In genomic region chr1:196607940-196608339, GRCh38 we compare ENCODE assay signal across 9 cellular contexts. TPM values are rescaled to one million over a fixed set of nuclear protein-coding genes. Genes with fewer than 3 reads are reported as not detected.
A peak's percentile ranks its signal among the peaks of the same experiment; 100 is the strongest.
DNase-seq lines count a peak whose midpoint lies in the region; ATAC-seq and TF ChIP-seq lines count a peak whose summit lies in the region.
"Had no signal": no experiment of that assay in that cellular context is flagged by ENCODE, and none has a peak within 500 bp of the region (broad histone marks: within the 10 kb centered on the region; RNA-seq: fewer than 3 reads in every experiment).

No MANE protein-coding gene starts in this region.

- H2AFZ ChIP-seq in smooth muscle cell (ENCODE audit: low read depth): peak overlapping the region; percentile 99

- no peak for TF ChIP-seq CTCF in right atrium auricular region (IDR thresholded peaks at IDR 0.05)
- TF ChIP-seq CTCF in smooth muscle cell (IDR thresholded peaks at IDR 0.05; ENCODE audit: borderline replicate concordance, insufficient read depth, poor library complexity, severe bottlenecking): no peak

- ATAC-seq in SK-N-SH treated with all-trans-retinoic acid at 6 μM for 48 hours: peak; percentile 41

- peak overlapping the region; percentile 42 for H3K9ac ChIP-seq in smooth muscle cell (ENCODE audit: low read depth)

- H3F3A ChIP-seq in smooth muscle cell (ENCODE audit: low read depth): peaks cover 14% of the 10 kb centered on the region

- no peaks in the 10 kb centered on the region for H4K20me1 ChIP-seq in smooth muscle cell (ENCODE audit: low read depth)

- H3K9me3 ChIP-seq in right atrium auricular region (no peaks in the 10 kb centered on the region), smooth muscle cell (replicated peaks; ENCODE audit: low read depth) (no peaks in the 10 kb centered on the region)

- peak overlapping the region; percentile 40 to 53 for H3K4me3 ChIP-seq in right atrium auricular region
- peak overlapping the region; percentile 83 for H3K4me3 ChIP-seq in smooth muscle cell

- H3K36me3 ChIP-seq in right atrium auricular region (no peaks in the 10 kb centered on the region), smooth muscle cell (ENCODE audit: low read depth) (no peaks in the 10 kb centered on the region)

- peak overlapping the region; percentile 91 for H3K4me2 ChIP-seq in smooth muscle cell

- DNase-seq in NCI-H1092 treated with DMSO at 0.1 percent for 48 hours (lab: John Stamatoyannopoulos, UW): peak; percentile 86
- no peak for DNase-seq in NCI-H1092 (lab: John Stamatoyannopoulos, UW)
- DNase-seq in right atrium auricular region (ENCODE audit: low spot score): no peak
- no peak for DNase-seq in smooth muscle cell (lab: John Stamatoyannopoulos, UW; ENCODE audit: unreplicated experiment)
- DNase-seq in MV-4-11 (lab: John Stamatoyannopoulos, UW): no peak
- DNase-seq in activated gamma-delta T cell treated with Interleukin-2 at 50 U/mL for 16 hours: no peak
- DNase-seq in activated effector memory CD4-positive, alpha-beta T cell treated with anti-CD3 and anti-CD28 coated beads, Interleukin-2, amount 50 U/mL, for 16 hours: no peak

- 0% methylated on average over 7 of the region's 7 CpGs for WGBS in smooth muscle cell (ENCODE audit: low lambda C conversion rate)

- H3K27me3 ChIP-seq in right atrium auricular region (no peaks in the 10 kb centered on the region), smooth muscle cell (ENCODE audit: low read depth) (no peaks in the 10 kb centered on the region)

- H3K27ac ChIP-seq in right atrium auricular region (peak overlapping the region; percentile 65 to 70), smooth muscle cell (ENCODE audit: low read depth) (peak overlapping the region; percentile 44)
- H3K27ac ChIP-seq: HL-60 had no signal

- peaks cover 0 to 4% of the 10 kb centered on the region in 2 donors for H3K4me1 ChIP-seq in right atrium auricular region
- H3K4me1 ChIP-seq in smooth muscle cell (ENCODE audit: low read depth): peaks cover 13% of the 10 kb centered on the region

- H3K79me2 ChIP-seq in smooth muscle cell (ENCODE audit: low read depth): peaks cover 26% of the 10 kb centered on the region

TF ChIP-seq in SK-N-SH treated with all-trans-retinoic acid at 6 μM for 48 hours, 23 proteins besides CTCF, POLR2A, EP300 and RAD21:
- TF ChIP-seq ISL1 (CRISPR knock-in tag; IDR thresholded peaks at IDR 0.05): no peak
- no peak for TF ChIP-seq ZNF8 (CRISPR knock-in tag; IDR thresholded peaks at IDR 0.05)
- no peak for TF ChIP-seq TSHZ2 (CRISPR knock-in tag; IDR thresholded peaks at IDR 0.05)
- TF ChIP-seq OSR1 (CRISPR knock-in tag; IDR thresholded peaks at IDR 0.05): no peak
- no peak for TF ChIP-seq PPARA (CRISPR knock-in tag; IDR thresholded peaks at IDR 0.05; ENCODE audit: borderline replicate concordance)
- no peak for TF ChIP-seq ZC3H10 (CRISPR knock-in tag; IDR thresholded peaks at IDR 0.05)
- TF ChIP-seq RARB (CRISPR knock-in tag; IDR thresholded peaks at IDR 0.05): no peak; the same call in 1 of the 2 replicates
- TF ChIP-seq ZNF565 (CRISPR knock-in tag; conservative IDR thresholded peaks at IDR 0.05; ENCODE audit: low read depth): no peak
- no peak for TF ChIP-seq CSDC2 (CRISPR knock-in tag; IDR thresholded peaks at IDR 0.05)
- TF ChIP-seq ARNTL (CRISPR knock-in tag; IDR thresholded peaks at IDR 0.05; ENCODE audit: borderline replicate concordance, low read depth): no peak
- no peak for TF ChIP-seq ZFP30 (CRISPR knock-in tag; IDR thresholded peaks at IDR 0.05)
- TF ChIP-seq CSRNP3 (CRISPR knock-in tag; IDR thresholded peaks at IDR 0.05): no peak
- TF ChIP-seq SNAI2 (CRISPR knock-in tag; IDR thresholded peaks at IDR 0.05): no peak
- TF ChIP-seq CREB5 (CRISPR knock-in tag; IDR thresholded peaks at IDR 0.05; ENCODE audit: low read depth): no peak
- no peak for TF ChIP-seq POU6F1 (CRISPR knock-in tag; IDR thresholded peaks at IDR 0.05; ENCODE audit: borderline replicate concordance, low read depth)
- TF ChIP-seq BACH2 (CRISPR knock-in tag; IDR thresholded peaks at IDR 0.05; ENCODE audit: borderline replicate concordance): no peak
- no peak for TF ChIP-seq ESRRG (CRISPR knock-in tag; IDR thresholded peaks at IDR 0.05)

RNA-seq across cellular contexts. Expression of gene KCNT2, which starts 0.3 kb away (rescaled TPM):
- 10 to 100 TPM in 1 of 2 donors, 1 to 10 TPM in 1; 3.9 to 14.1 TPM for total RNA-seq in right atrium auricular region
- total RNA-seq in smooth muscle cell: 2.7 and 6.3 TPM in 2 replicates
- 0.26 and 1.3 TPM in 2 replicates for polyA plus RNA-seq in smooth muscle cell

RNA-seq across cellular contexts. Expression of gene CFH, which starts 43.9 kb away (rescaled TPM):
- total RNA-seq in right atrium auricular region (100 to 1,000 TPM in 1 of 2 donors, 10 to 100 TPM in 1; 88.1 to 271 TPM), smooth muscle cell (99.5 and 160 TPM in 2 replicates)
- polyA plus RNA-seq in smooth muscle cell: 42.6 and 71.2 TPM in 2 replicates
